Comparison of ENCODE assay signal across 1 cellular context in genomic region chr15:89679221-89679620, GRCh38.
A peak's percentile ranks its signal among the peaks of the same experiment; 100 is the strongest.
TF ChIP-seq lines count a peak whose summit lies in the region.

PLIN1 (minus strand) TSS chr15:89679367; CDS start chr15:89677489, 1,878 bp downstream.

TF ChIP-seq in HepG2, 621 proteins besides CTCF, POLR2A, EP300 and RAD21:
- TF ChIP-seq ATF3 (CRISPR knock-in tag; IDR thresholded peaks at IDR 0.05), result no peak
- 0 out of 2 replicates have a peak, but pooled peaks have one; percentile 3 for TF ChIP-seq SALL1 (CRISPR knock-in tag; IDR thresholded peaks at IDR 0.05)
